Comparison of ENCODE assay signal across 28 cellular contexts in genomic region chr16:85765273-85765672, GRCh38. TPM values are rescaled to one million over a fixed set of nuclear protein-coding genes. Genes with fewer than 3 reads are reported as not detected.
"Had no signal": no experiment of that assay in that cellular context is flagged by ENCODE, and none has a peak within 500 bp of the region (broad histone marks: within the 10 kb centered on the region; RNA-seq: fewer than 3 reads in every experiment).

No MANE protein-coding gene starts in this region.

- FAIRE-seq: bronchial epithelial cell, frontal cortex had no signal

- H3K27ac ChIP-seq: ascending aorta, brain microvascular endothelial cell, coronary artery, dorsolateral prefrontal cortex, heart left ventricle had no signal

- H3K4me1 ChIP-seq: ascending aorta had no signal

- H3K36me3 ChIP-seq: ascending aorta, brain microvascular endothelial cell, heart left ventricle had no signal

- H3K27me3 ChIP-seq: ascending aorta, brain microvascular endothelial cell, dorsolateral prefrontal cortex had no signal

- ATAC-seq: activated CD4-positive, alpha-beta T cell treated with anti-CD3 and anti-CD28 coated beads for 36 hours; activated CD8-positive, alpha-beta memory T cell treated with anti-CD3 and anti-CD28 coated beads, Interleukin-2, amount 10 ng/mL, durations not matched to agents 7 days and 5 days; activated CD8-positive, alpha-beta T cell treated with anti-CD3 and anti-CD28 coated beads, Interleukin-2, amount 10 ng/mL, durations not matched to agents 7 days and 5 days; esophagus mucosa; heart left ventricle; T-helper 17 cell had no signal

- H3K4me3 ChIP-seq: ascending aorta, coronary artery, dorsolateral prefrontal cortex, heart left ventricle had no signal

- H3K9me3 ChIP-seq: ascending aorta, heart left ventricle had no signal

- DNase-seq: activated CD4-positive, alpha-beta memory T cell treated with anti-CD3 and anti-CD28 coated beads for 36 hours; activated CD4-positive, alpha-beta T cell treated with anti-CD3 and anti-CD28 coated beads for 36 hours; activated CD4-positive, alpha-beta T cell treated with anti-CD3 and anti-CD28 coated beads, Interleukin-2, amount 10 ng/mL, durations not matched to agents 24 days and 14 days; activated CD4-positive, CD25-positive, alpha-beta regulatory T cell; activated CD4-positive, CD25-positive, alpha-beta regulatory T cell treated with anti-CD3 and anti-CD28 coated beads, Interleukin-2, amount 50 U/mL, for 72 hours; activated CD8-positive, alpha-beta memory T cell treated with anti-CD3 and anti-CD28 coated beads, Interleukin-2, amount 10 ng/mL, durations not matched to agents 7 days and 5 days; activated CD8-positive, alpha-beta memory T cell treated with anti-CD3 and anti-CD28 coated beads, Interleukin-2, amount 50 U/mL, for 4 hours; activated CD8-positive, alpha-beta T cell treated with anti-CD3 and anti-CD28 coated beads, Interleukin-2, amount 10 ng/mL, durations not matched to agents 7 days and 5 days; activated effector memory CD4-positive, alpha-beta T cell treated with anti-CD3 and anti-CD28 coated beads, Interleukin-2, amount 50 U/mL, for 16 hours; activated naive CD4-positive, alpha-beta T cell treated with anti-CD3 and anti-CD28 coated beads for 36 hours; activated naive CD8-positive, alpha-beta T cell treated with anti-CD3 and anti-CD28 coated beads, Interleukin-2, amount 10 ng/mL, durations not matched to agents 7 days and 5 days; activated T-cell treated with anti-CD3 and anti-CD28 coated beads, Interleukin-2, amount 50 U/mL, for 1 hour; activated T-cell treated with anti-CD3 and anti-CD28 coated beads, Interleukin-2, amount 50 U/mL, for 48 hours; brain microvascular endothelial cell; dorsolateral prefrontal cortex; effector memory CD4-positive, alpha-beta T cell; endodermal cell; foreskin fibroblast; heart left ventricle; T-helper 1 cell; T-helper 17 cell had no signal

RNA-seq across cellular contexts. Expression of gene C16orf74, which starts 14.4 kb away (rescaled TPM):
- total RNA-seq: activated CD4-positive, alpha-beta memory T cell treated with anti-CD3 and anti-CD28 coated beads for 36 hours; activated T-helper 1 cell treated with anti-CD3 and anti-CD28 coated beads, Interleukin-12 subunit alpha, Interleukin-12 subunit beta, Interleukin-2, Interleukin-4 antibody, amounts not matched to agents 30 ng/mL and 10 ng/mL and 1 ng/mL, durations not matched to agents 14 hours and 24 hours and 36 hours; activated T-helper 2 cell treated with anti-CD3 and anti-CD28 coated beads, Interferon-gamma antibody, Interleukin-2, Interleukin-4, amounts not matched to agents 10 μg/mL and 5 μg/mL and 100 μg/mL, durations not matched to agents 14 hours and 24 hours and 36 hours; ascending aorta had no signal
